22 cellular contexts compared by ENCODE assay signal in genomic region chr22:30021881-30022619, GRCh38. TPM values are rescaled to one million over a fixed set of nuclear protein-coding genes. Genes with fewer than 3 reads are reported as not detected.
DNase-seq lines count a peak whose midpoint lies in the region; ATAC-seq and TF ChIP-seq lines count a peak whose summit lies in the region.
"Had no signal": no experiment of that assay in that cellular context is flagged by ENCODE, and none has a peak within 500 bp of the region (broad histone marks: within the 10 kb centered on the region; RNA-seq: fewer than 3 reads in every experiment).

No MANE protein-coding gene starts in this region.

- no peaks in the 10 kb centered on the region for H3K27me3 ChIP-seq in BE2C
- no peaks in the 10 kb centered on the region for H3K27me3 ChIP-seq in BLaER1 treated with 17β-estradiol and CSF1 and Interleukin-3, amounts not matched to agents 10 nM and 100 nM
- H3K27me3 ChIP-seq: upper lobe of left lung had no signal

- DNase-seq in BE2C (peak; percentile 42), left ventricle myocardium superior (peak; percentile 54), GM10248 (ENCODE audit: extremely low spot score) (no peak), AG20443 (ENCODE audit: low spot score) (no peak)
- DNase-seq in activated T-helper 1 cell treated with anti-CD3 and anti-CD28 coated beads, Interleukin-12 subunit alpha, Interleukin-12 subunit beta, Interleukin-2, Interleukin-4 antibody, amounts not matched to agents 30 ng/mL and 10 ng/mL and 1 ng/mL, durations not matched to agents 14 hours and 24 hours and 36 hours (ENCODE audit: low spot score) = no peak
- DNase-seq: activated CD4-positive, alpha-beta memory T cell treated with anti-CD3 and anti-CD28 coated beads, Interleukin-2, amount 10 ng/mL, durations not matched to agents 7 days and 5 days; activated T-cell treated with anti-CD3 and anti-CD28 coated beads, Interleukin-2, amount 50 U/mL, for 4 hours; Calu3; endodermal cell; NCI-H1930; NCI-H510A treated with DMSO at 0.1 percent for 48 hours had no signal

- H3K27ac ChIP-seq in BLaER1 treated with 17β-estradiol and CSF1 and Interleukin-3, amounts not matched to agents 10 nM and 100 nM = peak overlapping the region in 7 of 11 experiments; percentile 45 to 82 (median 75); a peak in 12 of 22 replicates
- H3K27ac ChIP-seq: KMS-11, skin epidermis had no signal

- H3K9me3 Mint-ChIP-seq in activated T-helper 1 cell treated with anti-CD3 and anti-CD28 coated beads, Interleukin-12 subunit alpha, Interleukin-12 subunit beta, Interleukin-2, Interleukin-4 antibody, amounts not matched to agents 30 ng/mL and 10 ng/mL and 1 ng/mL, durations not matched to agents 14 hours and 24 hours and 36 hours = no peaks in the 10 kb centered on the region
- H3K9me3 Mint-ChIP-seq: activated CD4-positive, alpha-beta memory T cell treated with anti-CD3 and anti-CD28 coated beads, Interleukin-2, amount 10 ng/mL, durations not matched to agents 7 days and 5 days; activated naive CD4-positive, alpha-beta T cell treated with anti-CD3 and anti-CD28 coated beads, Interleukin-2, amount 50 U/mL, for 24 hours; activated T-cell treated with anti-CD3 and anti-CD28 coated beads, Interleukin-2, amount 50 U/mL, for 4 hours; endodermal cell; nephron; stimulated activated naive CD8-positive, alpha-beta T cell treated with anti-CD3 and anti-CD28 coated beads, Interleukin-15, Interleukin-2, amounts not matched to agents 100 ng/mL and 50 ng/mL, for 24 hours had no signal

- TF ChIP-seq CTCF in BE2C (IDR thresholded peaks at IDR 0.05; ENCODE audit: low read depth, low read length) = no peak
- no peak for TF ChIP-seq CTCF in GM10248 (IDR thresholded peaks at IDR 0.05; ENCODE audit: control extremely low read depth, extremely low read depth, low read depth, missing control alignments)

- POLR2A ChIA-PET in GM10248 (lab: Yijun Ruan, JAX) = no interaction called here

- no peaks in the 10 kb centered on the region for H3K9me3 ChIP-seq in BE2C
- H3K9me3 ChIP-seq in BLaER1 treated with 17β-estradiol and CSF1 and Interleukin-3, amounts not matched to agents 10 nM and 100 nM (replicated peaks in 1 of 11) = peaks cover 0 to 17% (median 0%) of the 10 kb centered on the region in 11 experiments; a peak in 4 of 22 replicates
- H3K9me3 ChIP-seq: upper lobe of left lung had no signal

- H3K9ac ChIP-seq in BLaER1 treated with 17β-estradiol and CSF1 and Interleukin-3, amounts not matched to agents 10 nM and 100 nM = peak overlapping the region in 4 of 11 experiments; percentile 50 to 64 (median 63); a peak in 7 of 22 replicates
- H3K9ac ChIP-seq: KMS-11 had no signal

- H3K4me3 ChIP-seq in BE2C (ENCODE audit: low read depth, low read length) = no peak overlapping the region
- peak overlapping the region in 2 of 10 experiments; percentile 41 to 49; a peak in 4 of 20 replicates for H3K4me3 ChIP-seq in BLaER1 treated with 17β-estradiol and CSF1 and Interleukin-3, amounts not matched to agents 10 nM and 100 nM
- H3K4me3 ChIP-seq: skin epidermis, upper lobe of left lung had no signal

- H3K36me3 ChIP-seq in BE2C = peaks cover 45% of the 10 kb centered on the region
- peaks cover 73 to 99% (median 81%) of the 10 kb centered on the region in 11 experiments for H3K36me3 ChIP-seq in BLaER1 treated with 17β-estradiol and CSF1 and Interleukin-3, amounts not matched to agents 10 nM and 100 nM

- intact Hi-C loops in activated T-helper 1 cell treated with anti-CD3 and anti-CD28 coated beads, Interleukin-12 subunit alpha, Interleukin-12 subunit beta, Interleukin-2, Interleukin-4 antibody, amounts not matched to agents 30 ng/mL and 10 ng/mL and 1 ng/mL, durations not matched to agents 14 hours and 24 hours and 36 hours (cut with micrococcal nuclease) = no loop called here
- intact Hi-C loops in left ventricle myocardium superior (cut with micrococcal nuclease) = no loop called here

- H3K4me1 Mint-ChIP-seq in activated T-helper 1 cell treated with anti-CD3 and anti-CD28 coated beads, Interleukin-12 subunit alpha, Interleukin-12 subunit beta, Interleukin-2, Interleukin-4 antibody, amounts not matched to agents 30 ng/mL and 10 ng/mL and 1 ng/mL, durations not matched to agents 14 hours and 24 hours and 36 hours (ENCODE audit: low read depth) = peaks cover 18% of the 10 kb centered on the region
- H3K4me1 Mint-ChIP-seq: endodermal cell, nephron had no signal

- peak overlapping the region; percentile 30 for H3K27ac Mint-ChIP-seq in activated T-helper 1 cell treated with anti-CD3 and anti-CD28 coated beads, Interleukin-12 subunit alpha, Interleukin-12 subunit beta, Interleukin-2, Interleukin-4 antibody, amounts not matched to agents 30 ng/mL and 10 ng/mL and 1 ng/mL, durations not matched to agents 14 hours and 24 hours and 36 hours
- H3K27ac Mint-ChIP-seq: activated CD4-positive, alpha-beta memory T cell treated with anti-CD3 and anti-CD28 coated beads, Interleukin-2, amount 10 ng/mL, durations not matched to agents 7 days and 5 days; activated naive CD4-positive, alpha-beta T cell treated with anti-CD3 and anti-CD28 coated beads, Interleukin-2, amount 50 U/mL, for 24 hours; endodermal cell; nephron had no signal

- H3K4me2 ChIP-seq in BLaER1 treated with 17β-estradiol and CSF1 and Interleukin-3, amounts not matched to agents 10 nM and 100 nM = peak overlapping the region; percentile 42 to 95 (median 78); a peak in 20 of 22 replicates
- H3K4me2 ChIP-seq: KMS-11 had no signal

- no peaks in the 10 kb centered on the region for H3K27me3 Mint-ChIP-seq in activated T-helper 1 cell treated with anti-CD3 and anti-CD28 coated beads, Interleukin-12 subunit alpha, Interleukin-12 subunit beta, Interleukin-2, Interleukin-4 antibody, amounts not matched to agents 30 ng/mL and 10 ng/mL and 1 ng/mL, durations not matched to agents 14 hours and 24 hours and 36 hours (ENCODE audit: insufficient read depth)
- H3K27me3 Mint-ChIP-seq: activated CD4-positive, alpha-beta memory T cell treated with anti-CD3 and anti-CD28 coated beads, Interleukin-2, amount 10 ng/mL, durations not matched to agents 7 days and 5 days; activated naive CD4-positive, alpha-beta T cell treated with anti-CD3 and anti-CD28 coated beads, Interleukin-2, amount 50 U/mL, for 24 hours; stimulated activated naive CD8-positive, alpha-beta T cell treated with anti-CD3 and anti-CD28 coated beads, Interleukin-15, Interleukin-2, amounts not matched to agents 100 ng/mL and 50 ng/mL, for 24 hours had no signal

- no peak overlapping the region for H3K4me3 Mint-ChIP-seq in activated T-helper 1 cell treated with anti-CD3 and anti-CD28 coated beads, Interleukin-12 subunit alpha, Interleukin-12 subunit beta, Interleukin-2, Interleukin-4 antibody, amounts not matched to agents 30 ng/mL and 10 ng/mL and 1 ng/mL, durations not matched to agents 14 hours and 24 hours and 36 hours
- H3K4me3 Mint-ChIP-seq: activated CD4-positive, alpha-beta memory T cell treated with anti-CD3 and anti-CD28 coated beads, Interleukin-2, amount 10 ng/mL, durations not matched to agents 7 days and 5 days; activated naive CD4-positive, alpha-beta T cell treated with anti-CD3 and anti-CD28 coated beads, Interleukin-2, amount 50 U/mL, for 24 hours; activated T-cell treated with anti-CD3 and anti-CD28 coated beads, Interleukin-2, amount 50 U/mL, for 4 hours; endodermal cell; nephron; stimulated activated naive CD8-positive, alpha-beta T cell treated with anti-CD3 and anti-CD28 coated beads, Interleukin-15, Interleukin-2, amounts not matched to agents 100 ng/mL and 50 ng/mL, for 24 hours had no signal

- peaks cover 0 to 34% (median 0%) of the 10 kb centered on the region in 11 experiments; a peak in 5 of 22 replicates for H4K20me1 ChIP-seq in BLaER1 treated with 17β-estradiol and CSF1 and Interleukin-3, amounts not matched to agents 10 nM and 100 nM

- peak; percentile 89 for ATAC-seq in left ventricle myocardium superior
- no peak for ATAC-seq in HG03469 (IDR thresholded peaks at IDR 0.05; ENCODE audit: unreplicated experiment)
- ATAC-seq: HCT116 had no signal

- peaks cover 59% of the 10 kb centered on the region for H3K36me3 Mint-ChIP-seq in activated T-helper 1 cell treated with anti-CD3 and anti-CD28 coated beads, Interleukin-12 subunit alpha, Interleukin-12 subunit beta, Interleukin-2, Interleukin-4 antibody, amounts not matched to agents 30 ng/mL and 10 ng/mL and 1 ng/mL, durations not matched to agents 14 hours and 24 hours and 36 hours (ENCODE audit: low read depth)

- H3K4me1 ChIP-seq in BE2C = peaks cover 6% of the 10 kb centered on the region
- peaks cover 30 to 83% (median 57%) of the 10 kb centered on the region in 10 experiments for H3K4me1 ChIP-seq in BLaER1 treated with 17β-estradiol and CSF1 and Interleukin-3, amounts not matched to agents 10 nM and 100 nM

- CTCF ChIA-PET in GM10248 (lab: Yijun Ruan, JAX) = interaction anchor here (0.8 to 5.8 kb wide), 2 partner anchors 18 to 66 kb away, joined by 3 to 35 read pairs; no protein-coding TSS in a partner anchor

RNA-seq across cellular contexts. Expression of gene HORMAD2, which starts 58.2 kb away (rescaled TPM):
- polyA plus RNA-seq in BE2C (2012; ENCODE audit: insufficient read depth, insufficient read length, low read depth) = not detected
- total RNA-seq in activated T-helper 1 cell treated with anti-CD3 and anti-CD28 coated beads, Interleukin-12 subunit alpha, Interleukin-12 subunit beta, Interleukin-2, Interleukin-4 antibody, amounts not matched to agents 30 ng/mL and 10 ng/mL and 1 ng/mL, durations not matched to agents 14 hours and 24 hours and 36 hours = 0.21 TPM in 1 of 2 replicates, not detected in the other
- not detected for total RNA-seq in left ventricle myocardium superior
- total RNA-seq: activated T-cell treated with anti-CD3 and anti-CD28 coated beads, Interleukin-2, amount 50 U/mL, for 4 hours; Calu3; HT1080; posterior vena cava had no signal

Comparison
In these comparisons a context has a peak if more than half of its experiments do, and no peak if none do; other contexts are left out.
1. DNase-seq: peak in BE2C (single experiment) and left ventricle myocardium superior (single experiment); none in activated T-helper 1 cell treated with anti-CD3 and anti-CD28 coated beads, Interleukin-12 subunit alpha, Interleukin-12 subunit beta, Interleukin-2, Interleukin-4 antibody, amounts not matched to agents 30 ng/mL and 10 ng/mL and 1 ng/mL, durations not matched to agents 14 hours and 24 hours and 36 hours (single experiment), GM10248 (single experiment) and AG20443 (single experiment).